In genomic region chr16:14186954-14187306, GRCh38 we compare ENCODE assay signal across 1 cellular context.
TF ChIP-seq lines count a peak whose summit lies in the region.

No MANE protein-coding gene starts in this region.

TF ChIP-seq in SK-N-SH treated with all-trans-retinoic acid at 6 μM for 48 hours, 23 proteins besides CTCF, POLR2A, EP300 and RAD21 (continued from another document):
- no peak for TF ChIP-seq CSRNP3 (CRISPR knock-in tag; IDR thresholded peaks at IDR 0.05)
- TF ChIP-seq PPARA (CRISPR knock-in tag; IDR thresholded peaks at IDR 0.05; ENCODE audit: borderline replicate concordance): no peak
- TF ChIP-seq TCF4 (CRISPR knock-in tag; IDR thresholded peaks at IDR 0.05; ENCODE audit: borderline replicate concordance): no peak
- TF ChIP-seq ZNF8 (CRISPR knock-in tag; IDR thresholded peaks at IDR 0.05): no peak
- TF ChIP-seq RARB (CRISPR knock-in tag; IDR thresholded peaks at IDR 0.05): no peak
- no peak for TF ChIP-seq CSDC2 (CRISPR knock-in tag; IDR thresholded peaks at IDR 0.05)
- TF ChIP-seq ZNF70 (CRISPR knock-in tag; IDR thresholded peaks at IDR 0.05): no peak
